Comparison of ENCODE assay signal across 9 cellular contexts in genomic region chr4:26884486-26884988, GRCh38. TPM values are rescaled to one million over a fixed set of nuclear protein-coding genes. Genes with fewer than 3 reads are reported as not detected.
A peak's percentile ranks its signal among the peaks of the same experiment; 100 is the strongest.
DNase-seq lines count a peak whose midpoint lies in the region; ATAC-seq and TF ChIP-seq lines count a peak whose summit lies in the region.
"Had no signal": no experiment of that assay in that cellular context is flagged by ENCODE, and none has a peak within 500 bp of the region (broad histone marks: within the 10 kb centered on the region; RNA-seq: fewer than 3 reads in every experiment).

No MANE protein-coding gene starts in this region.

- H3K27me3 ChIP-seq in colonic mucosa (no peaks in the 10 kb centered on the region), HAP-1 (ENCODE audit: low read depth) (no peaks in the 10 kb centered on the region)
- H3K27me3 ChIP-seq: gastroesophageal sphincter had no signal

- H3K27ac ChIP-seq in colonic mucosa: peak overlapping the region; percentile 11
- H3K27ac ChIP-seq: gastroesophageal sphincter had no signal

- H3K4me1 Mint-ChIP-seq in mesothelial cell of epicardium: peaks cover 9% of the 10 kb centered on the region

- H3K36me3 ChIP-seq in colonic mucosa (no peaks in the 10 kb centered on the region), HAP-1 (replicated peaks) (no peaks in the 10 kb centered on the region)
- H3K36me3 ChIP-seq: gastroesophageal sphincter had no signal

- no peak overlapping the region for H3K27ac Mint-ChIP-seq in mesothelial cell of epicardium

- no peak for TF ChIP-seq CTCF in GM10266 (IDR thresholded peaks at IDR 0.05; ENCODE audit: control insufficient read depth, insufficient read depth, low read depth, missing control alignments)
- no peak for TF ChIP-seq CTCF in colonic mucosa (IDR thresholded peaks at IDR 0.05)
- no peak for TF ChIP-seq CTCF in mesothelial cell of epicardium (IDR thresholded peaks at IDR 0.05; ENCODE audit: unreplicated experiment)

- no peak overlapping the region for H3K9ac ChIP-seq in colonic mucosa (ENCODE audit: low read depth in 2 of 2, low read length in 2 of 2)

- no peaks in the 10 kb centered on the region for H3K9me3 Mint-ChIP-seq in mesothelial cell of epicardium

- H3K4me1 ChIP-seq in colonic mucosa (no peaks in the 10 kb centered on the region), HAP-1 (peaks cover 5% of the 10 kb centered on the region)

- H3K9me3 ChIP-seq in colonic mucosa (no peaks in the 10 kb centered on the region), HAP-1 (no peaks in the 10 kb centered on the region)
- H3K9me3 ChIP-seq: gastroesophageal sphincter had no signal

- H3K36me3 Mint-ChIP-seq in mesothelial cell of epicardium: peaks cover 5% of the 10 kb centered on the region

- in situ Hi-C loops in HAP-1 (cut with MboI; ENCODE audit: low sequenced_read_pairs): no loop called here

- ATAC-seq in GM19452 (IDR thresholded peaks at IDR 0.05; ENCODE audit: unreplicated experiment) (peak; percentile 41), HG03159 (IDR thresholded peaks at IDR 0.05; ENCODE audit: unreplicated experiment) (peak; percentile 50)
- ATAC-seq: gastroesophageal sphincter had no signal

- H3K4me3 Mint-ChIP-seq in mesothelial cell of epicardium: no peak overlapping the region

- intact Hi-C loops in colonic mucosa (cut with DNase I): no loop called here

- no peaks in the 10 kb centered on the region for H3K27me3 Mint-ChIP-seq in mesothelial cell of epicardium (ENCODE audit: low read depth)

- H3K4me3 ChIP-seq in colonic mucosa: no peak overlapping the region
- no peak overlapping the region for H3K4me3 ChIP-seq in HAP-1
- H3K4me3 ChIP-seq: gastroesophageal sphincter had no signal

- DNase-seq in GM10266 (ENCODE audit: extremely low spot score) (peak; percentile 19), colonic mucosa (no peak), HAP-1 (ENCODE audit: low spot score in 2 of 2) (no peak), NCI-H1105 (lab: John Stamatoyannopoulos, UW) (no peak), mesothelial cell of epicardium (ENCODE audit: low spot score in 2 of 2, unreplicated experiment in 2 of 2) (no peak)
- no peak for DNase-seq in stimulated activated CD4-positive, alpha-beta T cell treated with anti-CD3 and anti-CD28 coated beads, Interleukin-15, amount 100 ng/mL, for 24 hours

RNA-seq across cellular contexts. Expression of gene STIM2, which starts 23.9 kb away (rescaled TPM):
- total RNA-seq in colonic mucosa: 10 to 100 TPM; 20.7 to 30.3 TPM
- 51.0 to 52.9 TPM (median 52.5 TPM) in 3 replicates for total RNA-seq in mesothelial cell of epicardium
